In genomic region chr10:119416855-119417254, GRCh38 we compare ENCODE assay signal across 8 cellular contexts.
A peak's percentile ranks its signal among the peaks of the same experiment; 100 is the strongest.
DNase-seq lines count a peak whose midpoint lies in the region; ATAC-seq, FAIRE-seq and TF ChIP-seq lines count a peak whose summit lies in the region.

No MANE protein-coding gene starts in this region.

- peaks cover 29% of the 10 kb centered on the region for H3K4me1 Mint-ChIP-seq in progenitor cell of endocrine pancreas (ENCODE audit: low read depth)

- peak overlapping the region in 1 of 4 donors; percentile 50 for H3K27ac ChIP-seq in gastroesophageal sphincter
- no peak overlapping the region for H3K27ac ChIP-seq in vagina

- TF ChIP-seq POLR2A in gastroesophageal sphincter (IDR thresholded peaks at IDR 0.05), result no peak
- TF ChIP-seq POLR2A in vagina (IDR thresholded peaks at IDR 0.05), result no peak

- peak; percentile 48 for DNase-seq in GM06990 (ENCODE audit: extremely low read depth, insufficient read length)
- DNase-seq in RCC 7860 (ENCODE audit: low spot score), result peak; percentile 21
- DNase-seq in activated T-helper 1 cell treated with anti-CD3 and anti-CD28 coated beads, Interleukin-2, amount 50 U/mL, for 16 hours (ENCODE audit: low read depth in 1 of 2, low spot score in 1 of 2), result peak; percentile 26 to 47
- DNase-seq in progenitor cell of endocrine pancreas (ENCODE audit: low spot score, unreplicated experiment), result peak; percentile 46
- no peak for DNase-seq in vagina (ENCODE audit: extremely low spot score in 2 of 2)

- H3K4me3 ChIP-seq in GM06990 (replicated peaks; ENCODE audit: low read depth, low read length), result no peak overlapping the region
- H3K4me3 ChIP-seq in gastroesophageal sphincter, result no peak overlapping the region
- no peak overlapping the region for H3K4me3 ChIP-seq in vagina

- no peak overlapping the region for H3K4me3 Mint-ChIP-seq in progenitor cell of endocrine pancreas (ENCODE audit: low read depth)

- H3K9me3 Mint-ChIP-seq in progenitor cell of endocrine pancreas (ENCODE audit: low read depth), result no peaks in the 10 kb centered on the region

- no peak for TF ChIP-seq EP300 in gastroesophageal sphincter (IDR thresholded peaks at IDR 0.05)

- intact Hi-C loops in vagina (cut with DNase I), result no loop called here

- H3K36me3 ChIP-seq in GM06990 (ENCODE audit: control insufficient read depth, insufficient read depth, low read length), result peaks cover 4% of the 10 kb centered on the region
- peaks cover 0 to 5% of the 10 kb centered on the region in 2 donors for H3K36me3 ChIP-seq in gastroesophageal sphincter
- H3K36me3 ChIP-seq in vagina, result no peaks in the 10 kb centered on the region

- FAIRE-seq in RCC 7860 (lab: Jason Lieb, UNC), result no peak

- H3K27me3 Mint-ChIP-seq in progenitor cell of endocrine pancreas, result no peaks in the 10 kb centered on the region

- TF ChIP-seq CTCF in GM06990 (IDR thresholded peaks at IDR 0.05; ENCODE audit: insufficient read depth, low read length, poor library complexity, severe bottlenecking) (peak; percentile 83), gastroesophageal sphincter (IDR thresholded peaks at IDR 0.05) (peak in 3 of 4 experiments; percentile 72 to 80 (median 79)), progenitor cell of endocrine pancreas (IDR thresholded peaks at IDR 0.05; ENCODE audit: unreplicated experiment) (peak; percentile 83), vagina (IDR thresholded peaks at IDR 0.05) (peak in 2 of 3 experiments; percentile 17 to 62)

- H3K36me3 Mint-ChIP-seq in progenitor cell of endocrine pancreas (ENCODE audit: insufficient read depth), result no peaks in the 10 kb centered on the region

- H3K4me1 ChIP-seq in gastroesophageal sphincter (peaks cover 0 to 55% (median 34%) of the 10 kb centered on the region in 3 donors), vagina (peaks cover 42% of the 10 kb centered on the region)

- no peaks in the 10 kb centered on the region for H3K27me3 ChIP-seq in GM06990 (replicated peaks; ENCODE audit: control insufficient read depth, insufficient read depth, low read length)
- H3K27me3 ChIP-seq in gastroesophageal sphincter, result no peaks in the 10 kb centered on the region
- no peaks in the 10 kb centered on the region for H3K27me3 ChIP-seq in vagina

- ATAC-seq in HG03280 (IDR thresholded peaks at IDR 0.05; ENCODE audit: unreplicated experiment) (peak; percentile 58), gastroesophageal sphincter (no peak), HG02981 (IDR thresholded peaks at IDR 0.05; ENCODE audit: unreplicated experiment) (no peak)

- H3K27ac Mint-ChIP-seq in progenitor cell of endocrine pancreas, result peak overlapping the region; percentile 82

- WGBS in gastroesophageal sphincter (ENCODE audit: low coverage in 1 of 2), 2 donors, result 50% methylated on average over 2 of the region's 10 CpGs; no CpG with 5 or more reads in 1 of the 2 donors

- no peaks in the 10 kb centered on the region for H3K9me3 ChIP-seq in gastroesophageal sphincter
- no peaks in the 10 kb centered on the region for H3K9me3 ChIP-seq in vagina

Comparison
In these comparisons a context has a peak if more than half of its experiments do, and no peak if none do; other contexts are left out.
1. DNase-seq: peak in GM06990 (single experiment), RCC 7860 (single experiment), activated T-helper 1 cell treated with anti-CD3 and anti-CD28 coated beads, Interleukin-2, amount 50 U/mL, for 16 hours (2 of 2) and progenitor cell of endocrine pancreas (single experiment); none in vagina (0 of 2).
2. Peak in every context shown above with its lines, with median percentiles within 50 percentile points of each other: CTCF ChIP-seq.